Comparison of ENCODE assay signal across 10 cellular contexts in the genomic region with DNA sequence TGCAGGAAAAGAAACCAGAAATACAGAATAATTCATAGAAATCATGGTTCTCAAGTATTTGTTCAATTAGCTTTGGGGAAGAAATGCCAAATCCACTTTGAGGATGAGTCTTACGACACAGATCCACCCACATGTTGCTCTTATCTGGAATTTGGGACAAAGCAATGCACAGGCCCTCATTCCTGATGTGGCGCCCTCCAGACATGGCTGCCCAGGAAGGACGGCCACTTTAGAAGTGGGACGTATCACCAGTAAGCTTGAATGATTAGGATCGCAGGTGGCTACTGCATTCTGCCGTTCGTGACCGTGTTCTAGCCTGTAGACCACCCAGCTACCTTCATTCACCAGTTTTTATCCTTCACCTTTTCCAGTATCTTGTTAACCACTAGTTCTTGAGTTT. TPM values are rescaled to one million over a fixed set of nuclear protein-coding genes. Genes with fewer than 3 reads are reported as not detected.
A peak's percentile ranks its signal among the peaks of the same experiment; 100 is the strongest.
DNase-seq lines count a peak whose midpoint lies in the region; ATAC-seq, FAIRE-seq and TF ChIP-seq lines count a peak whose summit lies in the region.
"Had no signal": no experiment of that assay in that cellular context is flagged by ENCODE, and none has a peak within 500 bp of the region (broad histone marks: within the 10 kb centered on the region; RNA-seq: fewer than 3 reads in every experiment).

No MANE protein-coding gene starts in this region.

- TF ChIP-seq POLR2A in A549 (IDR thresholded peaks at IDR 0.05; ENCODE audit: low read length), result no peak

- peak overlapping the region; percentile 86 for H3K4me3 Mint-ChIP-seq in T-helper 17 cell

- no peaks in the 10 kb centered on the region for H3K36me3 ChIP-seq in DND-41 (ENCODE audit: insufficient read depth, low read length)

- ATAC-seq in A549 (no peak), DND-41 (ENCODE audit: insufficient read depth, low read depth) (no peak), T-helper 17 cell (no peak), left lobe of liver (peak; percentile 9), HG03354 (IDR thresholded peaks at IDR 0.05; ENCODE audit: poor library complexity, severe bottlenecking, unreplicated experiment) (no peak), GM19351 (IDR thresholded peaks at IDR 0.05; ENCODE audit: unreplicated experiment) (no peak)

- no peak for TF ChIP-seq EP300 in A549 (IDR thresholded peaks at IDR 0.05)

- peak overlapping the region; percentile 68 for H2AFZ ChIP-seq in DND-41 (ENCODE audit: low read depth, low read length)

- POLR2A ChIA-PET in A549 (lab: Yijun Ruan, JAX), result no interaction called here

- no peak for TF ChIP-seq RAD21 in A549 (conservative IDR thresholded peaks at IDR 0.05 in 1 of 2, IDR thresholded peaks at IDR 0.05 in 1 of 2)

- no peak for FAIRE-seq in A549 (lab: Jason Lieb, UNC)

- peaks cover 2% of the 10 kb centered on the region for H3K36me3 Mint-ChIP-seq in T-helper 17 cell (ENCODE audit: low read depth)

- H3K27me3 ChIP-seq in DND-41 (ENCODE audit: insufficient read depth, low read length, poor library complexity), result peaks cover 3% of the 10 kb centered on the region

- peak overlapping the region; percentile 61; the same call in 2 of the 3 replicates for H3K4me2 ChIP-seq in A549
- peak overlapping the region; percentile 87; the same call in 1 of the 2 replicates for H3K4me2 ChIP-seq in DND-41 (ENCODE audit: insufficient read depth, low read length)

- H3K4me1 Mint-ChIP-seq in T-helper 17 cell, result peaks cover 39% of the 10 kb centered on the region

- H3K4me3 ChIP-seq in A549 (no peak overlapping the region), DND-41 (ENCODE audit: low read depth in 1 of 2, low read length in 2 of 2) (no peak overlapping the region)

- DNase-seq in A549 (ENCODE audit: low read depth in 1 of 2, low spot score in 1 of 2) (no peak), DND-41 (no peak), T-helper 17 cell (no peak), left lobe of liver (ENCODE audit: low spot score) (no peak), RKO (ENCODE audit: low spot score) (no peak), superior temporal gyrus (ENCODE audit: extremely low spot score) (no peak)
- DNase-seq: HCEC 1CT had no signal

- H4K20me1 ChIP-seq in DND-41 (ENCODE audit: insufficient read depth, low read length), result no peaks in the 10 kb centered on the region

- H3K27ac ChIP-seq in A549 (peak overlapping the region; percentile 59 to 79; a peak in 3 of 6 replicates), DND-41 (ENCODE audit: low read length) (no peak overlapping the region)

- H3K27ac Mint-ChIP-seq in T-helper 17 cell, result peak overlapping the region; percentile 98

- WGBS in A549 (ENCODE audit: missing lambda C conversion rate), result 95% methylated on average over 8 of the region's 8 CpGs

- peaks cover 39% of the 10 kb centered on the region for H3K4me1 ChIP-seq in A549
- peaks cover 24% of the 10 kb centered on the region for H3K4me1 ChIP-seq in DND-41 (ENCODE audit: insufficient read depth, low read length)

- no peaks in the 10 kb centered on the region for H3K79me2 ChIP-seq in DND-41 (ENCODE audit: insufficient read depth, low read length)

- H3K27me3 Mint-ChIP-seq in T-helper 17 cell, result no peaks in the 10 kb centered on the region

- CTCF ChIA-PET in A549 (lab: Yijun Ruan, JAX), result interaction anchor here (1.0 to 2.6 kb wide), 2 partner anchors 9 to 11 kb away, joined by 3 to 8 read pairs; no protein-coding TSS in a partner anchor

- H3K9me3 ChIP-seq in A549 (no peaks in the 10 kb centered on the region), DND-41 (ENCODE audit: insufficient read depth, low read length, severe bottlenecking) (no peaks in the 10 kb centered on the region), T-helper 17 cell (ENCODE audit: control insufficient read depth, low read length, poor library complexity, severe bottlenecking) (no peaks in the 10 kb centered on the region)

- no peak for TF ChIP-seq CTCF in A549 (IDR thresholded peaks at IDR 0.05)
- TF ChIP-seq CTCF in DND-41 (IDR thresholded peaks at IDR 0.05; ENCODE audit: borderline replicate concordance, extremely low read depth, low read length, poor library complexity, severe bottlenecking), result no peak

- no peak overlapping the region for H3K9ac ChIP-seq in DND-41 (ENCODE audit: low read depth, low read length)

TF ChIP-seq in A549, 52 proteins besides CTCF, POLR2A, EP300 and RAD21:
- no peak for TF ChIP-seq RFX5 (IDR thresholded peaks at IDR 0.05)
- TF ChIP-seq, protein P1, sequence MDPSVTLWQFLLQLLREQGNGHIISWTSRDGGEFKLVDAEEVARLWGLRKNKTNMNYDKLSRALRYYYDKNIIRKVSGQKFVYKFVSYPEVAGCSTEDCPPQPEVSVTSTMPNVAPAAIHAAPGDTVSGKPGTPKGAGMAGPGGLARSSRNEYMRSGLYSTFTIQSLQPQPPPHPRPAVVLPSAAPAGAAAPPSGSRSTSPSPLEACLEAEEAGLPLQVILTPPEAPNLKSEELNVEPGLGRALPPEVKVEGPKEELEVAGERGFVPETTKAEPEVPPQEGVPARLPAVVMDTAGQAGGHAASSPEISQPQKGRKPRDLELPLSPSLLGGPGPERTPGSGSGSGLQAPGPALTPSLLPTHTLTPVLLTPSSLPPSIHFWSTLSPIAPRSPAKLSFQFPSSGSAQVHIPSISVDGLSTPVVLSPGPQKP (IDR thresholded peaks at IDR 0.05; ENCODE audit: low read depth, low read length), result no peak
- no peak for TF ChIP-seq ZFP36 (IDR thresholded peaks at IDR 0.05; ENCODE audit: borderline replicate concordance, partially characterized antibody)
- TF ChIP-seq, protein P2, sequence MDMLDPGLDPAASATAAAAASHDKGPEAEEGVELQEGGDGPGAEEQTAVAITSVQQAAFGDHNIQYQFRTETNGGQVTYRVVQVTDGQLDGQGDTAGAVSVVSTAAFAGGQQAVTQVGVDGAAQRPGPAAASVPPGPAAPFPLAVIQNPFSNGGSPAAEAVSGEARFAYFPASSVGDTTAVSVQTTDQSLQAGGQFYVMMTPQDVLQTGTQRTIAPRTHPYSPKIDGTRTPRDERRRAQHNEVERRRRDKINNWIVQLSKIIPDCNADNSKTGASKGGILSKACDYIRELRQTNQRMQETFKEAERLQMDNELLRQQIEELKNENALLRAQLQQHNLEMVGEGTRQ (IDR thresholded peaks at IDR 0.05), result no peak
- TF ChIP-seq GATA3 (IDR thresholded peaks at IDR 0.05; ENCODE audit: borderline replicate concordance), result no peak
- TF ChIP-seq MAFK (IDR thresholded peaks at IDR 0.05; ENCODE audit: partially characterized antibody), result no peak
- no peak for TF ChIP-seq CHD2 (IDR thresholded peaks at IDR 0.05; ENCODE audit: low read length, partially characterized antibody)
- TF ChIP-seq EHF (CRISPR knock-in tag; IDR thresholded peaks at IDR 0.05), result no peak
- TF ChIP-seq, protein P3, sequence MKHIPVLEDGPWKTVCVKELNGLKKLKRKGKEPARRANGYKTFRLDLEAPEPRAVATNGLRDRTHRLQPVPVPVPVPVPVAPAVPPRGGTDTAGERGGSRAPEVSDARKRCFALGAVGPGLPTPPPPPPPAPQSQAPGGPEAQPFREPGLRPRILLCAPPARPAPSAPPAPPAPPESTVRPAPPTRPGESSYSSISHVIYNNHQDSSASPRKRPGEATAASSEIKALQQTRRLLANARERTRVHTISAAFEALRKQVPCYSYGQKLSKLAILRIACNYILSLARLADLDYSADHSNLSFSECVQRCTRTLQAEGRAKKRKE (CRISPR knock-in tag; IDR thresholded peaks at IDR 0.05; ENCODE audit: low read depth), result no peak
- TF ChIP-seq, protein P4, sequence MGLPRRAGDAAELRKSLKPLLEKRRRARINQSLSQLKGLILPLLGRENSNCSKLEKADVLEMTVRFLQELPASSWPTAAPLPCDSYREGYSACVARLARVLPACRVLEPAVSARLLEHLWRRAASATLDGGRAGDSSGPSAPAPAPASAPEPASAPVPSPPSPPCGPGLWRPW (IDR thresholded peaks at IDR 0.05), result no peak
- no peak for TF ChIP-seq FOSL2 (IDR thresholded peaks at IDR 0.05)
- TF ChIP-seq FOSL2 (CRISPR knock-in tag; IDR thresholded peaks at IDR 0.05), result no peak
- TF ChIP-seq CEBPB (IDR thresholded peaks at IDR 0.05), result no peak

RNA-seq across cellular contexts. Expression of a gene that starts 20.1 kb away (rescaled TPM):
- polyA plus RNA-seq in A549 (2011; rRNA removed) (1.7 and 2.2 TPM in 2 replicates), A549 (2017; fragmentation: RNase III; extraction: RNeasy Plus Mini Kit Qiagen cat#74134 plus additional on column Dnase treatment) (0.08 to 0.24 TPM (median 0.13 TPM) in 3 replicates)
- 0.08 and 0.09 TPM in 2 replicates for polyA plus RNA-seq in A549 (2012; cell fraction: cytosol; rRNA removed)
- polyA plus RNA-seq in A549 (2012; cell fraction: nucleus; rRNA removed), result 0.04 and 0.12 TPM in 2 replicates
- polyA minus RNA-seq in A549 (2011; rRNA and poly(A)+ RNA removed), result 1.8 and 2.5 TPM in 2 replicates
- total RNA-seq in T-helper 17 cell (not detected), left lobe of liver (1.0 TPM)
- total RNA-seq: HT1080 had no signal

RNA-seq across cellular contexts. Expression of a gene that starts 33.1 kb away (rescaled TPM):
- 11.5 and 14.6 TPM in 2 replicates for polyA plus RNA-seq in A549 (2011; rRNA removed)
- 5.8 and 6.8 TPM in 2 replicates for polyA plus RNA-seq in A549 (2012; cell fraction: cytosol; rRNA removed)
- polyA plus RNA-seq in A549 (2012; cell fraction: nucleus; rRNA removed), result 3.3 and 7.4 TPM in 2 replicates
- 6.7 to 7.5 TPM (median 7.4 TPM) in 3 replicates for polyA plus RNA-seq in A549 (2017; fragmentation: RNase III; extraction: RNeasy Plus Mini Kit Qiagen cat#74134 plus additional on column Dnase treatment)
- polyA minus RNA-seq in A549 (2011; rRNA and poly(A)+ RNA removed), result 9.7 and 10.4 TPM in 2 replicates
- total RNA-seq in T-helper 17 cell, result 100 to 1,000 TPM; 152 to 160 TPM
- total RNA-seq in left lobe of liver, result 2.9 TPM

Comparison
In these comparisons a context has a peak if more than half of its experiments do, and no peak if none do; other contexts are left out.
1. RNA of a gene that starts 33.1 kb away (total RNA-seq): 152 to 160 TPM in T-helper 17 cell; 2.9 TPM in left lobe of liver (single experiment); every median in the first group is over 10 times any median in the second.